ENCODE assay signal across 1 cellular context in the genomic region with DNA sequence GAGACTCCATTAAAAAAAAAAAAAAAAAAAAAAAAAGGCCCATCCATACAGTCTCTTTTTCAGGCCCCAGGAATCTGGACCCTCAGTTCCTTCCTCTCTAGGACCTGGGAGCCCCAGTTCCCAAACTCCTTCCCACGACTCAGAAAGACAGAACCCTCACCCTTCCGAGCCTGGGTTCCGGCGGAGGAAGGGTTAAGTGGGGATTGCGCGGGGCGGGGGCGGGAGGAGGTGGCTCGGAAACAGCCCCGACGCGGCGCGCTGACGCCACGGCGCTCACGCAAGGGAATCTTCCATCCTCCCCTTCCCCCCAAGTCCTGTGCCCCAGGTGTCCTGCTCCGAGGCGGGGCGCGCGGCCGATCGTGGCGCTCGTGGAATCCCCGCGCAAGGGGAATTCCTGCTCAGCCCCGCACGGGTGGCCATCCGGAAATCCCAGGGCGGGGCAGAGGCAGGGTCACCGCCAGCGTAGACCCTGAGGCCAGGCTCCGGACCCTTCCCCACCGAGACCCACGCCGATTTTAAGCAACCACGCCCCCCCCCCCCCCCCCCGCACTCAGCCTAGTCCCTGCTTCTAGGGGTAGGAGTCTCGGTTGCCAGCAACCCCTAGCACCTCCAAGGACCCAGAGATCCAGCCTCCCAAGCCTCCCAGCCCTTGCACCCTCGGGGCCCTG.
TF ChIP-seq lines count a peak whose summit lies in the region.

No MANE protein-coding gene starts in this region.

TF ChIP-seq in WTC11, 78 proteins besides CTCF, POLR2A, EP300 and RAD21 (continued from another document and continues in another):
- TF ChIP-seq, protein P1, sequence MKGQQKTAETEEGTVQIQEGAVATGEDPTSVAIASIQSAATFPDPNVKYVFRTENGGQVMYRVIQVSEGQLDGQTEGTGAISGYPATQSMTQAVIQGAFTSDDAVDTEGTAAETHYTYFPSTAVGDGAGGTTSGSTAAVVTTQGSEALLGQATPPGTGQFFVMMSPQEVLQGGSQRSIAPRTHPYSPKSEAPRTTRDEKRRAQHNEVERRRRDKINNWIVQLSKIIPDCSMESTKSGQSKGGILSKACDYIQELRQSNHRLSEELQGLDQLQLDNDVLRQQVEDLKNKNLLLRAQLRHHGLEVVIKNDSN (CRISPR knock-in tag; IDR thresholded peaks at IDR 0.05) = no peak
- TF ChIP-seq, protein P2, sequence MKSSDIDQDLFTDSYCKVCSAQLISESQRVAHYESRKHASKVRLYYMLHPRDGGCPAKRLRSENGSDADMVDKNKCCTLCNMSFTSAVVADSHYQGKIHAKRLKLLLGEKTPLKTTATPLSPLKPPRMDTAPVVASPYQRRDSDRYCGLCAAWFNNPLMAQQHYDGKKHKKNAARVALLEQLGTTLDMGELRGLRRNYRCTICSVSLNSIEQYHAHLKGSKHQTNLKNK (CRISPR knock-in tag; IDR thresholded peaks at IDR 0.05) = no peak
- TF ChIP-seq ZNF263 (CRISPR knock-in tag; IDR thresholded peaks at IDR 0.05; ENCODE audit: low read depth) (no peak), NFE2L1 (CRISPR knock-in tag; IDR thresholded peaks at IDR 0.05) (no peak), MYBL2 (CRISPR knock-in tag; IDR thresholded peaks at IDR 0.05) (no peak), JUN (CRISPR knock-in tag; IDR thresholded peaks at IDR 0.05) (no peak), EMX1 (CRISPR knock-in tag; IDR thresholded peaks at IDR 0.05) (no peak), TP53 (CRISPR knock-in tag; IDR thresholded peaks at IDR 0.05) (no peak), ELF4 (CRISPR knock-in tag; IDR thresholded peaks at IDR 0.05; ENCODE audit: low read depth) (no peak), SP1 (CRISPR knock-in tag; conservative IDR thresholded peaks at IDR 0.05) (peak; percentile 72), ZNF671 (CRISPR knock-in tag; IDR thresholded peaks at IDR 0.05) (no peak), ZNF423 (CRISPR knock-in tag; IDR thresholded peaks at IDR 0.05) (no peak), IRF2 (CRISPR knock-in tag; IDR thresholded peaks at IDR 0.05; ENCODE audit: borderline replicate concordance, low read depth) (no peak), ZBTB21 (CRISPR knock-in tag; IDR thresholded peaks at IDR 0.05; ENCODE audit: borderline replicate concordance) (0 out of 2 replicates have a peak, but pooled peaks have one; percentile 47), GABPB1 (CRISPR knock-in tag; IDR thresholded peaks at IDR 0.05) (no peak), JAZF1 (CRISPR knock-in tag; IDR thresholded peaks at IDR 0.05) (no peak), NR3C1 (CRISPR knock-in tag; conservative IDR thresholded peaks at IDR 0.05; ENCODE audit: low read depth) (no peak), ETV6 (CRISPR knock-in tag; IDR thresholded peaks at IDR 0.05) (no peak), GRHL2 (CRISPR knock-in tag; IDR thresholded peaks at IDR 0.05; ENCODE audit: insufficient replicate concordance, severe bottlenecking) (no peak), NFATC4 (CRISPR knock-in tag; IDR thresholded peaks at IDR 0.05) (no peak), ZNF232 (CRISPR knock-in tag; IDR thresholded peaks at IDR 0.05) (no peak), CBFB (CRISPR knock-in tag; IDR thresholded peaks at IDR 0.05; ENCODE audit: low read depth) (no peak)
- TF ChIP-seq, protein P3, sequence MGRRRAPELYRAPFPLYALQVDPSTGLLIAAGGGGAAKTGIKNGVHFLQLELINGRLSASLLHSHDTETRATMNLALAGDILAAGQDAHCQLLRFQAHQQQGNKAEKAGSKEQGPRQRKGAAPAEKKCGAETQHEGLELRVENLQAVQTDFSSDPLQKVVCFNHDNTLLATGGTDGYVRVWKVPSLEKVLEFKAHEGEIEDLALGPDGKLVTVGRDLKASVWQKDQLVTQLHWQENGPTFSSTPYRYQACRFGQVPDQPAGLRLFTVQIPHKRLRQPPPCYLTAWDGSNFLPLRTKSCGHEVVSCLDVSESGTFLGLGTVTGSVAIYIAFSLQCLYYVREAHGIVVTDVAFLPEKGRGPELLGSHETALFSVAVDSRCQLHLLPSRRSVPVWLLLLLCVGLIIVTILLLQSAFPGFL (CRISPR knock-in tag; IDR thresholded peaks at IDR 0.05; ENCODE audit: borderline replicate concordance) = no peak
- TF ChIP-seq, protein P4, sequence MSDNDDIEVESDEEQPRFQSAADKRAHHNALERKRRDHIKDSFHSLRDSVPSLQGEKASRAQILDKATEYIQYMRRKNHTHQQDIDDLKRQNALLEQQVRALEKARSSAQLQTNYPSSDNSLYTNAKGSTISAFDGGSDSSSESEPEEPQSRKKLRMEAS (CRISPR knock-in tag; IDR thresholded peaks at IDR 0.05) = 0 out of 2 replicates have a peak, but pooled peaks have one; percentile 14
- TF ChIP-seq, protein P5, sequence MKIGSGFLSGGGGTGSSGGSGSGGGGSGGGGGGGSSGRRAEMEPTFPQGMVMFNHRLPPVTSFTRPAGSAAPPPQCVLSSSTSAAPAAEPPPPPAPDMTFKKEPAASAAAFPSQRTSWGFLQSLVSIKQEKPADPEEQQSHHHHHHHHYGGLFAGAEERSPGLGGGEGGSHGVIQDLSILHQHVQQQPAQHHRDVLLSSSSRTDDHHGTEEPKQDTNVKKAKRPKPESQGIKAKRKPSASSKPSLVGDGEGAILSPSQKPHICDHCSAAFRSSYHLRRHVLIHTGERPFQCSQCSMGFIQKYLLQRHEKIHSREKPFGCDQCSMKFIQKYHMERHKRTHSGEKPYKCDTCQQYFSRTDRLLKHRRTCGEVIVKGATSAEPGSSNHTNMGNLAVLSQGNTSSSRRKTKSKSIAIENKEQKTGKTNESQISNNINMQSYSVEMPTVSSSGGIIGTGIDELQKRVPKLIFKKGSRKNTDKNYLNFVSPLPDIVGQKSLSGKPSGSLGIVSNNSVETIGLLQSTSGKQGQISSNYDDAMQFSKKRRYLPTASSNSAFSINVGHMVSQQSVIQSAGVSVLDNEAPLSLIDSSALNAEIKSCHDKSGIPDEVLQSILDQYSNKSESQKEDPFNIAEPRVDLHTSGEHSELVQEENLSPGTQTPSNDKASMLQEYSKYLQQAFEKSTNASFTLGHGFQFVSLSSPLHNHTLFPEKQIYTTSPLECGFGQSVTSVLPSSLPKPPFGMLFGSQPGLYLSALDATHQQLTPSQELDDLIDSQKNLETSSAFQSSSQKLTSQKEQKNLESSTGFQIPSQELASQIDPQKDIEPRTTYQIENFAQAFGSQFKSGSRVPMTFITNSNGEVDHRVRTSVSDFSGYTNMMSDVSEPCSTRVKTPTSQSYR (CRISPR knock-in tag; IDR thresholded peaks at IDR 0.05) = peak; percentile 81
- TF ChIP-seq, protein P6, sequence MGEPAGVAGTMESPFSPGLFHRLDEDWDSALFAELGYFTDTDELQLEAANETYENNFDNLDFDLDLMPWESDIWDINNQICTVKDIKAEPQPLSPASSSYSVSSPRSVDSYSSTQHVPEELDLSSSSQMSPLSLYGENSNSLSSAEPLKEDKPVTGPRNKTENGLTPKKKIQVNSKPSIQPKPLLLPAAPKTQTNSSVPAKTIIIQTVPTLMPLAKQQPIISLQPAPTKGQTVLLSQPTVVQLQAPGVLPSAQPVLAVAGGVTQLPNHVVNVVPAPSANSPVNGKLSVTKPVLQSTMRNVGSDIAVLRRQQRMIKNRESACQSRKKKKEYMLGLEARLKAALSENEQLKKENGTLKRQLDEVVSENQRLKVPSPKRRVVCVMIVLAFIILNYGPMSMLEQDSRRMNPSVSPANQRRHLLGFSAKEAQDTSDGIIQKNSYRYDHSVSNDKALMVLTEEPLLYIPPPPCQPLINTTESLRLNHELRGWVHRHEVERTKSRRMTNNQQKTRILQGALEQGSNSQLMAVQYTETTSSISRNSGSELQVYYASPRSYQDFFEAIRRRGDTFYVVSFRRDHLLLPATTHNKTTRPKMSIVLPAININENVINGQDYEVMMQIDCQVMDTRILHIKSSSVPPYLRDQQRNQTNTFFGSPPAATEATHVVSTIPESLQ (CRISPR knock-in tag; IDR thresholded peaks at IDR 0.05) = no peak
- TF ChIP-seq, protein P7, sequence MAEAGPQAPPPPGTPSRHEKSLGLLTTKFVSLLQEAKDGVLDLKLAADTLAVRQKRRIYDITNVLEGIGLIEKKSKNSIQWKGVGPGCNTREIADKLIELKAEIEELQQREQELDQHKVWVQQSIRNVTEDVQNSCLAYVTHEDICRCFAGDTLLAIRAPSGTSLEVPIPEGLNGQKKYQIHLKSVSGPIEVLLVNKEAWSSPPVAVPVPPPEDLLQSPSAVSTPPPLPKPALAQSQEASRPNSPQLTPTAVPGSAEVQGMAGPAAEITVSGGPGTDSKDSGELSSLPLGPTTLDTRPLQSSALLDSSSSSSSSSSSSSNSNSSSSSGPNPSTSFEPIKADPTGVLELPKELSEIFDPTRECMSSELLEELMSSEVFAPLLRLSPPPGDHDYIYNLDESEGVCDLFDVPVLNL (CRISPR knock-in tag; IDR thresholded peaks at IDR 0.05; ENCODE audit: borderline replicate concordance, low read depth) = no peak
- TF ChIP-seq, protein P8, sequence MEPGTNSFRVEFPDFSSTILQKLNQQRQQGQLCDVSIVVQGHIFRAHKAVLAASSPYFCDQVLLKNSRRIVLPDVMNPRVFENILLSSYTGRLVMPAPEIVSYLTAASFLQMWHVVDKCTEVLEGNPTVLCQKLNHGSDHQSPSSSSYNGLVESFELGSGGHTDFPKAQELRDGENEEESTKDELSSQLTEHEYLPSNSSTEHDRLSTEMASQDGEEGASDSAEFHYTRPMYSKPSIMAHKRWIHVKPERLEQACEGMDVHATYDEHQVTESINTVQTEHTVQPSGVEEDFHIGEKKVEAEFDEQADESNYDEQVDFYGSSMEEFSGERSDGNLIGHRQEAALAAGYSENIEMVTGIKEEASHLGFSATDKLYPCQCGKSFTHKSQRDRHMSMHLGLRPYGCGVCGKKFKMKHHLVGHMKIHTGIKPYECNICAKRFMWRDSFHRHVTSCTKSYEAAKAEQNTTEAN (CRISPR knock-in tag; IDR thresholded peaks at IDR 0.05) = no peak
- TF ChIP-seq, protein P9, sequence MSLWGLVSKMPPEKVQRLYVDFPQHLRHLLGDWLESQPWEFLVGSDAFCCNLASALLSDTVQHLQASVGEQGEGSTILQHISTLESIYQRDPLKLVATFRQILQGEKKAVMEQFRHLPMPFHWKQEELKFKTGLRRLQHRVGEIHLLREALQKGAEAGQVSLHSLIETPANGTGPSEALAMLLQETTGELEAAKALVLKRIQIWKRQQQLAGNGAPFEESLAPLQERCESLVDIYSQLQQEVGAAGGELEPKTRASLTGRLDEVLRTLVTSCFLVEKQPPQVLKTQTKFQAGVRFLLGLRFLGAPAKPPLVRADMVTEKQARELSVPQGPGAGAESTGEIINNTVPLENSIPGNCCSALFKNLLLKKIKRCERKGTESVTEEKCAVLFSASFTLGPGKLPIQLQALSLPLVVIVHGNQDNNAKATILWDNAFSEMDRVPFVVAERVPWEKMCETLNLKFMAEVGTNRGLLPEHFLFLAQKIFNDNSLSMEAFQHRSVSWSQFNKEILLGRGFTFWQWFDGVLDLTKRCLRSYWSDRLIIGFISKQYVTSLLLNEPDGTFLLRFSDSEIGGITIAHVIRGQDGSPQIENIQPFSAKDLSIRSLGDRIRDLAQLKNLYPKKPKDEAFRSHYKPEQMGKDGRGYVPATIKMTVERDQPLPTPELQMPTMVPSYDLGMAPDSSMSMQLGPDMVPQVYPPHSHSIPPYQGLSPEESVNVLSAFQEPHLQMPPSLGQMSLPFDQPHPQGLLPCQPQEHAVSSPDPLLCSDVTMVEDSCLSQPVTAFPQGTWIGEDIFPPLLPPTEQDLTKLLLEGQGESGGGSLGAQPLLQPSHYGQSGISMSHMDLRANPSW (CRISPR knock-in tag; conservative IDR thresholded peaks at IDR 0.05; ENCODE audit: low read depth) = no peak
- TF ChIP-seq, protein P10, sequence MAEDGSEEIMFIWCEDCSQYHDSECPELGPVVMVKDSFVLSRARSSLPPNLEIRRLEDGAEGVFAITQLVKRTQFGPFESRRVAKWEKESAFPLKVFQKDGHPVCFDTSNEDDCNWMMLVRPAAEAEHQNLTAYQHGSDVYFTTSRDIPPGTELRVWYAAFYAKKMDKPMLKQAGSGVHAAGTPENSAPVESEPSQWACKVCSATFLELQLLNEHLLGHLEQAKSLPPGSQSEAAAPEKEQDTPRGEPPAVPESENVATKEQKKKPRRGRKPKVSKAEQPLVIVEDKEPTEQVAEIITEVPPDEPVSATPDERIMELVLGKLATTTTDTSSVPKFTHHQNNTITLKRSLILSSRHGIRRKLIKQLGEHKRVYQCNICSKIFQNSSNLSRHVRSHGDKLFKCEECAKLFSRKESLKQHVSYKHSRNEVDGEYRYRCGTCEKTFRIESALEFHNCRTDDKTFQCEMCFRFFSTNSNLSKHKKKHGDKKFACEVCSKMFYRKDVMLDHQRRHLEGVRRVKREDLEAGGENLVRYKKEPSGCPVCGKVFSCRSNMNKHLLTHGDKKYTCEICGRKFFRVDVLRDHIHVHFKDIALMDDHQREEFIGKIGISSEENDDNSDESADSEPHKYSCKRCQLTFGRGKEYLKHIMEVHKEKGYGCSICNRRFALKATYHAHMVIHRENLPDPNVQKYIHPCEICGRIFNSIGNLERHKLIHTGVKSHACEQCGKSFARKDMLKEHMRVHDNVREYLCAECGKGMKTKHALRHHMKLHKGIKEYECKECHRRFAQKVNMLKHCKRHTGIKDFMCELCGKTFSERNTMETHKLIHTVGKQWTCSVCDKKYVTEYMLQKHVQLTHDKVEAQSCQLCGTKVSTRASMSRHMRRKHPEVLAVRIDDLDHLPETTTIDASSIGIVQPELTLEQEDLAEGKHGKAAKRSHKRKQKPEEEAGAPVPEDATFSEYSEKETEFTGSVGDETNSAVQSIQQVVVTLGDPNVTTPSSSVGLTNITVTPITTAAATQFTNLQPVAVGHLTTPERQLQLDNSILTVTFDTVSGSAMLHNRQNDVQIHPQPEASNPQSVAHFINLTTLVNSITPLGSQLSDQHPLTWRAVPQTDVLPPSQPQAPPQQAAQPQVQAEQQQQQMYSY (CRISPR knock-in tag; IDR thresholded peaks at IDR 0.05) = no peak
- TF ChIP-seq, protein P11, sequence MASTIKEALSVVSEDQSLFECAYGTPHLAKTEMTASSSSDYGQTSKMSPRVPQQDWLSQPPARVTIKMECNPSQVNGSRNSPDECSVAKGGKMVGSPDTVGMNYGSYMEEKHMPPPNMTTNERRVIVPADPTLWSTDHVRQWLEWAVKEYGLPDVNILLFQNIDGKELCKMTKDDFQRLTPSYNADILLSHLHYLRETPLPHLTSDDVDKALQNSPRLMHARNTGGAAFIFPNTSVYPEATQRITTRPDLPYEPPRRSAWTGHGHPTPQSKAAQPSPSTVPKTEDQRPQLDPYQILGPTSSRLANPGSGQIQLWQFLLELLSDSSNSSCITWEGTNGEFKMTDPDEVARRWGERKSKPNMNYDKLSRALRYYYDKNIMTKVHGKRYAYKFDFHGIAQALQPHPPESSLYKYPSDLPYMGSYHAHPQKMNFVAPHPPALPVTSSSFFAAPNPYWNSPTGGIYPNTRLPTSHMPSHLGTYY (CRISPR knock-in tag; IDR thresholded peaks at IDR 0.05) = no peak
- TF ChIP-seq, protein P12, sequence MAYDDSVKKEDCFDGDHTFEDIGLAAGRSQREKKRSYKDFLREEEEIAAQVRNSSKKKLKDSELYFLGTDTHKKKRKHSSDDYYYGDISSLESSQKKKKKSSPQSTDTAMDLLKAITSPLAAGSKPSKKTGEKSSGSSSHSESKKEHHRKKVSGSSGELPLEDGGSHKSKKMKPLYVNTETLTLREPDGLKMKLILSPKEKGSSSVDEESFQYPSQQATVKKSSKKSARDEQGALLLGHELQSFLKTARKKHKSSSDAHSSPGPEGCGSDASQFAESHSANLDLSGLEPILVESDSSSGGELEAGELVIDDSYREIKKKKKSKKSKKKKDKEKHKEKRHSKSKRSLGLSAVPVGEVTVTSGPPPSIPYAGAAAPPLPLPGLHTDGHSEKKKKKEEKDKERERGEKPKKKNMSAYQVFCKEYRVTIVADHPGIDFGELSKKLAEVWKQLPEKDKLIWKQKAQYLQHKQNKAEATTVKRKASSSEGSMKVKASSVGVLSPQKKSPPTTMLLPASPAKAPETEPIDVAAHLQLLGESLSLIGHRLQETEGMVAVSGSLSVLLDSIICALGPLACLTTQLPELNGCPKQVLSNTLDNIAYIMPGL (CRISPR knock-in tag; IDR thresholded peaks at IDR 0.05) = 0 out of 2 replicates have a peak, but pooled peaks have one; percentile 50
- TF ChIP-seq, protein P13, sequence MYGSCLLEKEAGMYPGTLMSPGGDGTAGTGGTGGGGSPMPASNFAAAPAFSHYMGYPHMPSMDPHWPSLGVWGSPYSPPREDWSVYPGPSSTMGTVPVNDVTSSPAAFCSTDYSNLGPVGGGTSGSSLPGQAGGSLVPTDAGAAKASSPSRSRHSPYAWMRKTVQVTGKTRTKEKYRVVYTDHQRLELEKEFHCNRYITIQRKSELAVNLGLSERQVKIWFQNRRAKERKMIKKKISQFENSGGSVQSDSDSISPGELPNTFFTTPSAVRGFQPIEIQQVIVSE (CRISPR knock-in tag; IDR thresholded peaks at IDR 0.05; ENCODE audit: borderline replicate concordance) = no peak
